ENCODE assay signal across 15 cellular contexts in the genomic region with DNA sequence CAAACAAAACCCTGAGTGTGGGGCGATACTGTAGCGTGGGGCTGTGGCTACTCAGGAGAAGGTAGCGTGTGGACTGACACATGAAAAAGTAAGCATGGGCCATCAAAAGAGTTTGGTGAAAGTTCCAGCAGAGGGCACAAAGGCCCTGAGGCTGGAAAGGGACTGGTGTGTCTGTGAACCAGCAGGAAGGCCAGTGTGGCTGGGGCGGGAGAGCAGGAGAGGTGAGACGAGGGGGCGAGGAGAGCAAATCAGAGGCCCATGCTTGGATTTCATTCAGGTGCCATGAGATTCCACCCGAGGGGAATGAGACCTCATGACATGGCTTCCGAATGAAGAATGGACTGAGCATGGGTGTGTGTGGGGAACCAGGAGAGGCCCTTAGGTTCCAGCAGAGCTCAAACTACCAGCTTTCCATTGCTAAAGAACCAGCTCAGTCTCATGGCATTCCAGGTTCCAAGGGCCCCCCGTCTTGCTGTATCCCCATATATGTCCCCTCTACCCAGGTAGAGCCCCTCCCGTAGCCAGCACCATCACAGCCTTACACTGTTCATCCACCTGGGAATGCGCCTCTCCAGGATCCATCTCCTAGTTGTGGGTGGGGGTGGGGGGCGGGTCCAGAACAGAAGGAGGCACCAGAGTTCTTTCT. TPM values are rescaled to one million over a fixed set of nuclear protein-coding genes. Genes with fewer than 3 reads are reported as not detected.
DNase-seq lines count a peak whose midpoint lies in the region; ATAC-seq and TF ChIP-seq lines count a peak whose summit lies in the region.
"Had no signal": no experiment of that assay in that cellular context is flagged by ENCODE, and none has a peak within 500 bp of the region (broad histone marks: within the 10 kb centered on the region; RNA-seq: fewer than 3 reads in every experiment).

No MANE protein-coding gene starts in this region.

- 86 to 91% methylated on average over 12 of the region's 12 CpGs for WGBS in testis, 2 donors

- H3K9me3 Mint-ChIP-seq in activated CD4-positive, alpha-beta T cell treated with anti-CD3 and anti-CD28 coated beads, Interleukin-2, amount 10 ng/mL, durations not matched to agents 7 days and 5 days: no peaks in the 10 kb centered on the region
- no peaks in the 10 kb centered on the region for H3K9me3 Mint-ChIP-seq in activated naive CD8-positive, alpha-beta T cell treated with anti-CD3 and anti-CD28 coated beads, Interleukin-2, amount 10 ng/mL, durations not matched to agents 7 days and 5 days
- no peaks in the 10 kb centered on the region for H3K9me3 Mint-ChIP-seq in mesothelial cell of epicardium

- POLR2A ChIA-PET in activated CD4-positive, alpha-beta T cell treated with anti-CD3 and anti-CD28 coated beads, Interleukin-2, amount 10 ng/mL, durations not matched to agents 7 days and 5 days (lab: Charles Lee): interaction anchor here (0.7 kb wide), 1 partner anchor 73 kb away, joined by 3 read pairs; no protein-coding TSS in a partner anchor
- POLR2A ChIA-PET in activated naive CD8-positive, alpha-beta T cell treated with anti-CD3 and anti-CD28 coated beads, Interleukin-2, amount 10 ng/mL, durations not matched to agents 7 days and 5 days (lab: Charles Lee): interaction anchor here (1.0 to 1.3 kb wide), 2 partner anchors 8 to 28 kb away, joined by 4 read pairs; no protein-coding TSS in a partner anchor

- H3K36me3 Mint-ChIP-seq in activated CD4-positive, alpha-beta T cell treated with anti-CD3 and anti-CD28 coated beads, Interleukin-2, amount 10 ng/mL, durations not matched to agents 7 days and 5 days (ENCODE audit: low read depth): peaks cover 45% of the 10 kb centered on the region
- H3K36me3 Mint-ChIP-seq in activated naive CD8-positive, alpha-beta T cell treated with anti-CD3 and anti-CD28 coated beads, Interleukin-2, amount 10 ng/mL, durations not matched to agents 7 days and 5 days: peaks cover 23% of the 10 kb centered on the region
- peaks cover 15% of the 10 kb centered on the region for H3K36me3 Mint-ChIP-seq in mesothelial cell of epicardium

- CTCF ChIA-PET in activated CD4-positive, alpha-beta T cell treated with anti-CD3 and anti-CD28 coated beads, Interleukin-2, amount 10 ng/mL, durations not matched to agents 7 days and 5 days (lab: Charles Lee): interaction anchor here (1.2 kb wide), 1 partner anchor 12 kb away, joined by 3 read pairs; no protein-coding TSS in a partner anchor

- no peak for ATAC-seq in activated naive CD8-positive, alpha-beta T cell treated with anti-CD3 and anti-CD28 coated beads, Interleukin-2, amount 10 ng/mL, durations not matched to agents 7 days and 5 days (ENCODE audit: low read depth)
- ATAC-seq: left colon; stimulated activated naive CD8-positive, alpha-beta T cell treated with anti-CD3 and anti-CD28 coated beads, Interleukin-15, Interleukin-2, amounts not matched to agents 100 U/mL and 50 U/mL, for 24 hours had no signal

- no peaks in the 10 kb centered on the region for H3K27me3 ChIP-seq in testis
- no peaks in the 10 kb centered on the region for H3K27me3 ChIP-seq in colonic mucosa

- no peak overlapping the region for H3K4me3 Mint-ChIP-seq in activated CD4-positive, alpha-beta T cell treated with anti-CD3 and anti-CD28 coated beads, Interleukin-2, amount 10 ng/mL, durations not matched to agents 7 days and 5 days
- no peak overlapping the region for H3K4me3 Mint-ChIP-seq in activated naive CD8-positive, alpha-beta T cell treated with anti-CD3 and anti-CD28 coated beads, Interleukin-2, amount 10 ng/mL, durations not matched to agents 7 days and 5 days
- H3K4me3 Mint-ChIP-seq in mesothelial cell of epicardium: no peak overlapping the region

- H3K9me3 ChIP-seq in testis: no peaks in the 10 kb centered on the region
- H3K9me3 ChIP-seq in colonic mucosa: no peaks in the 10 kb centered on the region

- TF ChIP-seq CTCF in mesothelial cell of epicardium (IDR thresholded peaks at IDR 0.05; ENCODE audit: unreplicated experiment) (no peak), testis (IDR thresholded peaks at IDR 0.05) (no peak), colonic mucosa (IDR thresholded peaks at IDR 0.05) (no peak)

- DNase-seq in activated CD4-positive, alpha-beta T cell treated with anti-CD3 and anti-CD28 coated beads, Interleukin-2, amount 10 ng/mL, durations not matched to agents 7 days and 5 days: no peak
- DNase-seq in activated CD4-positive, alpha-beta T cell treated with anti-CD3 and anti-CD28 coated beads for 48 hours: no peak
- DNase-seq in HT1080 (ENCODE audit: low read depth) (peak; percentile 48), mesothelial cell of epicardium (ENCODE audit: low spot score in 2 of 2, unreplicated experiment in 2 of 2) (no peak), testis (no peak), SHP77 treated with DMSO at 0.1 percent for 48 hours (lab: John Stamatoyannopoulos, UW) (no peak), colonic mucosa (no peak)
- no peak for DNase-seq in activated naive CD8-positive, alpha-beta T cell treated with anti-CD3 and anti-CD28 coated beads, Interleukin-2, amount 10 ng/mL, durations not matched to agents 7 days and 5 days
- DNase-seq: cerebellar nuclear complex; foreskin melanocyte; left colon; MM.1S; NCI-H510A treated with DMSO at 0.1 percent for 48 hours; nucleus accumbens; stimulated activated naive CD8-positive, alpha-beta T cell treated with anti-CD3 and anti-CD28 coated beads, Interleukin-15, Interleukin-2, amounts not matched to agents 100 U/mL and 50 U/mL, for 24 hours had no signal

- H3K4me1 ChIP-seq in testis (peaks cover 14% of the 10 kb centered on the region), colonic mucosa (no peaks in the 10 kb centered on the region)

- H3K4me3 ChIP-seq in testis: no peak overlapping the region
- H3K4me3 ChIP-seq in colonic mucosa: no peak overlapping the region

- H3K27ac ChIP-seq in testis: no peak overlapping the region
- H3K27ac ChIP-seq in colonic mucosa: no peak overlapping the region

- no peak overlapping the region for H3K9ac ChIP-seq in colonic mucosa (ENCODE audit: low read depth in 2 of 2, low read length in 2 of 2)

- peaks cover 39% of the 10 kb centered on the region for H3K4me1 Mint-ChIP-seq in activated CD4-positive, alpha-beta T cell treated with anti-CD3 and anti-CD28 coated beads, Interleukin-2, amount 10 ng/mL, durations not matched to agents 7 days and 5 days
- H3K4me1 Mint-ChIP-seq in activated naive CD8-positive, alpha-beta T cell treated with anti-CD3 and anti-CD28 coated beads, Interleukin-2, amount 10 ng/mL, durations not matched to agents 7 days and 5 days: peaks cover 27% of the 10 kb centered on the region
- peaks cover 21% of the 10 kb centered on the region for H3K4me1 Mint-ChIP-seq in mesothelial cell of epicardium

- H3K27ac Mint-ChIP-seq in activated CD4-positive, alpha-beta T cell treated with anti-CD3 and anti-CD28 coated beads, Interleukin-2, amount 10 ng/mL, durations not matched to agents 7 days and 5 days: peak overlapping the region; percentile 50
- H3K27ac Mint-ChIP-seq in activated naive CD8-positive, alpha-beta T cell treated with anti-CD3 and anti-CD28 coated beads, Interleukin-2, amount 10 ng/mL, durations not matched to agents 7 days and 5 days: peak overlapping the region; percentile 3
- peak overlapping the region; percentile 22 for H3K27ac Mint-ChIP-seq in mesothelial cell of epicardium

- TF ChIP-seq POLR2A in testis (IDR thresholded peaks at IDR 0.05): no peak

- intact Hi-C loops in testis (cut with DNase I; ENCODE audit: low total_unique reads) (no loop called here), colonic mucosa (cut with DNase I) (no loop called here)

- H3K36me3 ChIP-seq in testis (ENCODE audit: low read depth, missing control alignments) (no peaks in the 10 kb centered on the region), colonic mucosa (peaks cover 5% of the 10 kb centered on the region)

- no peaks in the 10 kb centered on the region for H3K27me3 Mint-ChIP-seq in activated CD4-positive, alpha-beta T cell treated with anti-CD3 and anti-CD28 coated beads, Interleukin-2, amount 10 ng/mL, durations not matched to agents 7 days and 5 days
- H3K27me3 Mint-ChIP-seq in activated naive CD8-positive, alpha-beta T cell treated with anti-CD3 and anti-CD28 coated beads, Interleukin-2, amount 10 ng/mL, durations not matched to agents 7 days and 5 days: no peaks in the 10 kb centered on the region
- H3K27me3 Mint-ChIP-seq in mesothelial cell of epicardium (ENCODE audit: low read depth): no peaks in the 10 kb centered on the region

RNA-seq across cellular contexts. Expression of a gene that starts 31.1 kb away (rescaled TPM):
- 100 to 1,000 TPM; 114 to 134 TPM for total RNA-seq in activated CD4-positive, alpha-beta T cell treated with anti-CD3 and anti-CD28 coated beads, Interleukin-2, amount 10 ng/mL, durations not matched to agents 7 days and 5 days
- total RNA-seq in HT1080 (2014; rRNA removed; shearing (Covaris generic)): 101 and 105 TPM in 2 replicates
- polyA plus RNA-seq in HT1080 (2015; cell fraction: cytosol; rRNA removed): 41.0 TPM in 2 replicates
- polyA plus RNA-seq in HT1080 (2015; cell fraction: nucleus; rRNA removed): 138 and 139 TPM in 2 replicates
- 100 to 1,000 TPM in 1 of 2 experiments, 10 to 100 TPM in 1; 97.0 to 107 TPM for total RNA-seq in activated naive CD8-positive, alpha-beta T cell treated with anti-CD3 and anti-CD28 coated beads, Interleukin-2, amount 10 ng/mL, durations not matched to agents 7 days and 5 days
- 1.9 to 4.5 TPM (median 2.1 TPM) in 3 replicates for total RNA-seq in mesothelial cell of epicardium
- 1 to 10 TPM; 7.1 to 7.7 TPM for total RNA-seq in testis
- 7.6 TPM for polyA plus RNA-seq in testis (ENCODE audit: insufficient read depth, low read depth, low replicate concordance)
- total RNA-seq in colonic mucosa: 1 to 10 TPM; 5.4 to 7.4 TPM

RNA-seq across cellular contexts. Expression of a gene that starts 45.5 kb away (rescaled TPM):
- total RNA-seq in activated CD4-positive, alpha-beta T cell treated with anti-CD3 and anti-CD28 coated beads, Interleukin-2, amount 10 ng/mL, durations not matched to agents 7 days and 5 days: 1 to 10 TPM; 1.7 to 2.0 TPM
- total RNA-seq in HT1080 (2014; rRNA removed; shearing (Covaris generic)): not detected in 2 replicates
- 0.22 and 0.25 TPM in 2 replicates for polyA plus RNA-seq in HT1080 (2015; cell fraction: cytosol; rRNA removed)
- polyA plus RNA-seq in HT1080 (2015; cell fraction: nucleus; rRNA removed): 0.06 and 0.23 TPM in 2 replicates
- total RNA-seq in activated naive CD8-positive, alpha-beta T cell treated with anti-CD3 and anti-CD28 coated beads, Interleukin-2, amount 10 ng/mL, durations not matched to agents 7 days and 5 days: 1 to 10 TPM; 5.5 to 6.2 TPM
- total RNA-seq in mesothelial cell of epicardium (4.0 to 4.5 TPM (median 4.3 TPM) in 3 replicates), testis (10 to 100 TPM; 44.5 to 47.9 TPM), colonic mucosa (10 to 100 TPM; 43.2 to 49.4 TPM)
- 39.1 TPM for polyA plus RNA-seq in testis (ENCODE audit: insufficient read depth, low read depth, low replicate concordance)

Comparison
In these comparisons a context has a peak if more than half of its experiments do, and no peak if none do; other contexts are left out.
1. RNA of a gene that starts 31.1 kb away (total RNA-seq): 114 to 134 TPM in activated CD4-positive, alpha-beta T cell treated with anti-CD3 and anti-CD28 coated beads, Interleukin-2, amount 10 ng/mL, durations not matched to agents 7 days and 5 days, 97.0 to 107 TPM in activated naive CD8-positive, alpha-beta T cell treated with anti-CD3 and anti-CD28 coated beads, Interleukin-2, amount 10 ng/mL, durations not matched to agents 7 days and 5 days and 101 to 105 TPM in HT1080; 7.1 to 7.7 TPM in testis, 5.4 to 7.4 TPM in colonic mucosa and 1.9 to 4.5 TPM in mesothelial cell of epicardium; every median in the first group is over 10 times any median in the second.
2. Peak in every context shown above with its lines, with median percentiles within 50 percentile points of each other: H3K27ac Mint-ChIP-seq.